Comparison of ENCODE assay signal across 1 cellular context in genomic region chr1:30778979-30779293, GRCh38.
A peak's percentile ranks its signal among the peaks of the same experiment; 100 is the strongest.
TF ChIP-seq lines count a peak whose summit lies in the region.

No MANE protein-coding gene starts in this region.

TF ChIP-seq in K562, 482 proteins besides CTCF, POLR2A, EP300 and RAD21 (continued from another document and continues in another):
- TF ChIP-seq, protein P1, sequence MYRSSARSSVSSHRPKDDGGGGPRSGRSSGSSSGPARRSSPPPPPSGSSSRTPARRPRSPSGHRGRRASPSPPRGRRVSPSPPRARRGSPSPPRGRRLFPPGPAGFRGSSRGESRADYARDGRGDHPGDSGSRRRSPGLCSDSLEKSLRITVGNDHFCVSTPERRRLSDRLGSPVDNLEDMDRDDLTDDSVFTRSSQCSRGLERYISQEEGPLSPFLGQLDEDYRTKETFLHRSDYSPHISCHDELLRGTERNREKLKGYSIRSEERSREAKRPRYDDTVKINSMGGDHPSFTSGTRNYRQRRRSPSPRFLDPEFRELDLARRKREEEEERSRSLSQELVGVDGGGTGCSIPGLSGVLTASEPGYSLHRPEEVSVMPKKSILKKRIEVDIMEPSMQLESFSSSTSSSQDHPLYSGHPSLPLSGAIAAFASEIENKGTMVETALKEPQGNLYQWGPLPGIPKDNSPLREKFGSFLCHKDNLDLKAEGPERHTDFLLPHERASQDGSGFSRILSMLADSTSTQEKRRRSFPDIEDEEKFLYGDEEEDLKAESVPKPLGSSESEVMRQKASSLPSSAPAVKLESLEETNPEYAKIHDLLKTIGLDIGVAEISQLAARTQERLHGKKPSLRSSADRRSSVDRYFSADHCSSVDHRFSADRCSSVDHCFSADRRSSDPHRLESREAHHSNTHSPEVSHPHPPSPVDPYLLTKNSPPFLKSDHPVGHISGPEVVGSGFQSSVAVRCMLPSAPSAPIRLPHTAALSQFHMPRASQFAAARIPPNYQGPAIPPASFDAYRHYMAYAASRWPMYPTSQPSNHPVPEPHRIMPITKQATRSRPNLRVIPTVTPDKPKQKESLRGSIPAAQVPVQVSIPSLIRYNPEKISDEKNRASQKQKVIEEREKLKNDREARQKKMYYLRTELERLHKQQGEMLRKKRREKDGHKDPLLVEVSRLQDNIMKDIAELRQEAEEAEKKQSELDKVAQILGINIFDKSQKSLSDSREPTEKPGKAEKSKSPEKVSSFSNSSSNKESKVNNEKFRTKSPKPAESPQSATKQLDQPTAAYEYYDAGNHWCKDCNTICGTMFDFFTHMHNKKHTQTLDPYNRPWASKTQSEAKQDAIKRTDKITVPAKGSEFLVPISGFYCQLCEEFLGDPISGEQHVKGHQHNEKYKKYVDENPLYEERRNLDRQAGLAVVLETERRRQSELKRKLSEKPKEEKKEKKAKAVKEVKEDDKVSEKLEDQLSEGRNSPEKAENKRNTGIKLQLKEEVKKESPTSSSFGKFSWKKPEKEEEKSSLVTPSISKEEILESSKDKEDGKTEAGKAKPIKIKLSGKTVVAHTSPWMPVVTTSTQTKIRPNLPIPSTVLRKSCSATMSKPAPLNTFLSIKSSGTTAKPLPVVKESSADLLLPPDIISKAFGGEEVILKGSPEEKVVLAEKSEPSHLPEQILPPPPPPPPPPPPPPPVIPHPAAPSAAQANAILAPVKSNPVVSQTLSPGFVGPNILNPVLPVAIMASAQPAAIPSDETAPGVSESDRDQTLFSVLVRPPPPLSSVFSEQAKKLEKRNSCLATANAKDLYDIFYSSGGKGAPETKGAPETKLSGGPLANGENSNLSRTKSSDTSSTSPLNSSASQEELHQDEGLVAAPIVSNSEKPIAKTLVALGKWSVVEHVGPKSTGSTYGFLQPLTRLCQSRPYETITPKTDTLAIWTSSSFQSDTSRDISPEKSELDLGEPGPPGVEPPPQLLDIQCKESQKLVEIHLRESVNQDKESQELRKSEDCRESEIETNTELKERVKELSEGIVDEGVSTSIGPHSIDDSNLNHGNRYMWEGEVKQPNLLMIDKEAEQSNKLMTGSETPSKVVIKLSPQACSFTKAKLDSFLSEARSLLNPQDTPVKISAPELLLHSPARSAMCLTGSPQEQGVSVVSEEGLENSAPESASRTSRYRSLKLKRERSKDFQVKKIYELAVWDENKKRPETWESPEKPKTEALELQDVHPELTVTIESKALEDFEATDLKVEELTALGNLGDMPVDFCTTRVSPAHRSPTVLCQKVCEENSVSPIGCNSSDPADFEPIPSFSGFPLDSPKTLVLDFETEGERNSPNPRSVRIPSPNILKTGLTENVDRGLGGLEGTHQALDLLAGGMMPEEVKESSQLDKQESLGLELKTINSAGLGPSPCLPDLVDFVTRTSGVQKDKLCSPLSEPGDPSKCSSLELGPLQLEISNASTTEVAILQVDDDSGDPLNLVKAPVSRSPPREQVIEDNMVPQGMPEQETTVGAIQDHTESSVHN (IDR thresholded peaks at IDR 0.05; ENCODE audit: borderline replicate concordance in 1 of 2, low read depth in 1 of 2) = no peak
- TF ChIP-seq TCF7L2 (IDR thresholded peaks at IDR 0.05; ENCODE audit: low read depth, low read length) = no peak
- TF ChIP-seq MEF2D (tag; conservative IDR thresholded peaks at IDR 0.05; ENCODE audit: low read depth) = no peak; the same call in 1 of the 2 replicates
- TF ChIP-seq JUND (IDR thresholded peaks at IDR 0.05; ENCODE audit: borderline replicate concordance, low read depth, low read length) = no peak
- no peak for TF ChIP-seq JUND (tag; IDR thresholded peaks at IDR 0.05; ENCODE audit: borderline replicate concordance, low read depth, low read length)
- peak; percentile 82; the same call in 1 of the 2 replicates for TF ChIP-seq HOXB6 (CRISPR knock-in tag; IDR thresholded peaks at IDR 0.05; ENCODE audit: borderline replicate concordance)
- TF ChIP-seq RBM34 (IDR thresholded peaks at IDR 0.05; ENCODE audit: borderline replicate concordance, insufficient read depth, low read length) = no peak
- TF ChIP-seq, protein P2, sequence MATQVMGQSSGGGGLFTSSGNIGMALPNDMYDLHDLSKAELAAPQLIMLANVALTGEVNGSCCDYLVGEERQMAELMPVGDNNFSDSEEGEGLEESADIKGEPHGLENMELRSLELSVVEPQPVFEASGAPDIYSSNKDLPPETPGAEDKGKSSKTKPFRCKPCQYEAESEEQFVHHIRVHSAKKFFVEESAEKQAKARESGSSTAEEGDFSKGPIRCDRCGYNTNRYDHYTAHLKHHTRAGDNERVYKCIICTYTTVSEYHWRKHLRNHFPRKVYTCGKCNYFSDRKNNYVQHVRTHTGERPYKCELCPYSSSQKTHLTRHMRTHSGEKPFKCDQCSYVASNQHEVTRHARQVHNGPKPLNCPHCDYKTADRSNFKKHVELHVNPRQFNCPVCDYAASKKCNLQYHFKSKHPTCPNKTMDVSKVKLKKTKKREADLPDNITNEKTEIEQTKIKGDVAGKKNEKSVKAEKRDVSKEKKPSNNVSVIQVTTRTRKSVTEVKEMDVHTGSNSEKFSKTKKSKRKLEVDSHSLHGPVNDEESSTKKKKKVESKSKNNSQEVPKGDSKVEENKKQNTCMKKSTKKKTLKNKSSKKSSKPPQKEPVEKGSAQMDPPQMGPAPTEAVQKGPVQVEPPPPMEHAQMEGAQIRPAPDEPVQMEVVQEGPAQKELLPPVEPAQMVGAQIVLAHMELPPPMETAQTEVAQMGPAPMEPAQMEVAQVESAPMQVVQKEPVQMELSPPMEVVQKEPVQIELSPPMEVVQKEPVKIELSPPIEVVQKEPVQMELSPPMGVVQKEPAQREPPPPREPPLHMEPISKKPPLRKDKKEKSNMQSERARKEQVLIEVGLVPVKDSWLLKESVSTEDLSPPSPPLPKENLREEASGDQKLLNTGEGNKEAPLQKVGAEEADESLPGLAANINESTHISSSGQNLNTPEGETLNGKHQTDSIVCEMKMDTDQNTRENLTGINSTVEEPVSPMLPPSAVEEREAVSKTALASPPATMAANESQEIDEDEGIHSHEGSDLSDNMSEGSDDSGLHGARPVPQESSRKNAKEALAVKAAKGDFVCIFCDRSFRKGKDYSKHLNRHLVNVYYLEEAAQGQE (CRISPR knock-in tag; IDR thresholded peaks at IDR 0.05; ENCODE audit: low read depth) = no peak
- no peak for TF ChIP-seq HDAC2 (IDR thresholded peaks at IDR 0.05)
- TF ChIP-seq, protein P3, sequence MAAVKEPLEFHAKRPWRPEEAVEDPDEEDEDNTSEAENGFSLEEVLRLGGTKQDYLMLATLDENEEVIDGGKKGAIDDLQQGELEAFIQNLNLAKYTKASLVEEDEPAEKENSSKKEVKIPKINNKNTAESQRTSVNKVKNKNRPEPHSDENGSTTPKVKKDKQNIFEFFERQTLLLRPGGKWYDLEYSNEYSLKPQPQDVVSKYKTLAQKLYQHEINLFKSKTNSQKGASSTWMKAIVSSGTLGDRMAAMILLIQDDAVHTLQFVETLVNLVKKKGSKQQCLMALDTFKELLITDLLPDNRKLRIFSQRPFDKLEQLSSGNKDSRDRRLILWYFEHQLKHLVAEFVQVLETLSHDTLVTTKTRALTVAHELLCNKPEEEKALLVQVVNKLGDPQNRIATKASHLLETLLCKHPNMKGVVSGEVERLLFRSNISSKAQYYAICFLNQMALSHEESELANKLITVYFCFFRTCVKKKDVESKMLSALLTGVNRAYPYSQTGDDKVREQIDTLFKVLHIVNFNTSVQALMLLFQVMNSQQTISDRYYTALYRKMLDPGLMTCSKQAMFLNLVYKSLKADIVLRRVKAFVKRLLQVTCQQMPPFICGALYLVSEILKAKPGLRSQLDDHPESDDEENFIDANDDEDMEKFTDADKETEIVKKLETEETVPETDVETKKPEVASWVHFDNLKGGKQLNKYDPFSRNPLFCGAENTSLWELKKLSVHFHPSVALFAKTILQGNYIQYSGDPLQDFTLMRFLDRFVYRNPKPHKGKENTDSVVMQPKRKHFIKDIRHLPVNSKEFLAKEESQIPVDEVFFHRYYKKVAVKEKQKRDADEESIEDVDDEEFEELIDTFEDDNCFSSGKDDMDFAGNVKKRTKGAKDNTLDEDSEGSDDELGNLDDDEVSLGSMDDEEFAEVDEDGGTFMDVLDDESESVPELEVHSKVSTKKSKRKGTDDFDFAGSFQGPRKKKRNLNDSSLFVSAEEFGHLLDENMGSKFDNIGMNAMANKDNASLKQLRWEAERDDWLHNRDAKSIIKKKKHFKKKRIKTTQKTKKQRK (IDR thresholded peaks at IDR 0.05; ENCODE audit: borderline replicate concordance, low read depth, low read length) = no peak
- no peak for TF ChIP-seq TCF7 (IDR thresholded peaks at IDR 0.05; ENCODE audit: borderline replicate concordance)
- no peak for TF ChIP-seq SIN3A (IDR thresholded peaks at IDR 0.05; ENCODE audit: borderline replicate concordance in 2 of 2, control insufficient read depth in 1 of 2, low read depth in 2 of 2, low read length in 2 of 2)
- TF ChIP-seq ZNF561 (CRISPR knock-in tag; conservative IDR thresholded peaks at IDR 0.05) = no peak
- TF ChIP-seq ZNF12 (CRISPR knock-in tag; IDR thresholded peaks at IDR 0.05) = no peak
- 0 out of 2 replicates have a peak, but pooled peaks have one; percentile 1 for TF ChIP-seq SPI1 (IDR thresholded peaks at IDR 0.05; ENCODE audit: borderline replicate concordance, low read depth, low read length)
- TF ChIP-seq AFF1 (IDR thresholded peaks at IDR 0.05; ENCODE audit: low read depth in 1 of 2, partially characterized antibody in 2 of 2) = peak in 1 of 2 experiments; percentile 24
- TF ChIP-seq MECOM (CRISPR knock-in tag; IDR thresholded peaks at IDR 0.05) = peak; percentile 67; the same call in 1 of the 2 replicates
- TF ChIP-seq NR3C1 (CRISPR knock-in tag; IDR thresholded peaks at IDR 0.05) = no peak
- TF ChIP-seq ZNF121 (CRISPR knock-in tag; conservative IDR thresholded peaks at IDR 0.05) = no peak
- no peak for TF ChIP-seq CEBPB (tag; IDR thresholded peaks at IDR 0.05)
- peak; percentile 87 for TF ChIP-seq KDM5B (IDR thresholded peaks at IDR 0.05; ENCODE audit: insufficient replicate concordance, low read depth, low read length)
- TF ChIP-seq BCL6 (CRISPR knock-in tag; IDR thresholded peaks at IDR 0.05) = no peak
- TF ChIP-seq, protein P4, sequence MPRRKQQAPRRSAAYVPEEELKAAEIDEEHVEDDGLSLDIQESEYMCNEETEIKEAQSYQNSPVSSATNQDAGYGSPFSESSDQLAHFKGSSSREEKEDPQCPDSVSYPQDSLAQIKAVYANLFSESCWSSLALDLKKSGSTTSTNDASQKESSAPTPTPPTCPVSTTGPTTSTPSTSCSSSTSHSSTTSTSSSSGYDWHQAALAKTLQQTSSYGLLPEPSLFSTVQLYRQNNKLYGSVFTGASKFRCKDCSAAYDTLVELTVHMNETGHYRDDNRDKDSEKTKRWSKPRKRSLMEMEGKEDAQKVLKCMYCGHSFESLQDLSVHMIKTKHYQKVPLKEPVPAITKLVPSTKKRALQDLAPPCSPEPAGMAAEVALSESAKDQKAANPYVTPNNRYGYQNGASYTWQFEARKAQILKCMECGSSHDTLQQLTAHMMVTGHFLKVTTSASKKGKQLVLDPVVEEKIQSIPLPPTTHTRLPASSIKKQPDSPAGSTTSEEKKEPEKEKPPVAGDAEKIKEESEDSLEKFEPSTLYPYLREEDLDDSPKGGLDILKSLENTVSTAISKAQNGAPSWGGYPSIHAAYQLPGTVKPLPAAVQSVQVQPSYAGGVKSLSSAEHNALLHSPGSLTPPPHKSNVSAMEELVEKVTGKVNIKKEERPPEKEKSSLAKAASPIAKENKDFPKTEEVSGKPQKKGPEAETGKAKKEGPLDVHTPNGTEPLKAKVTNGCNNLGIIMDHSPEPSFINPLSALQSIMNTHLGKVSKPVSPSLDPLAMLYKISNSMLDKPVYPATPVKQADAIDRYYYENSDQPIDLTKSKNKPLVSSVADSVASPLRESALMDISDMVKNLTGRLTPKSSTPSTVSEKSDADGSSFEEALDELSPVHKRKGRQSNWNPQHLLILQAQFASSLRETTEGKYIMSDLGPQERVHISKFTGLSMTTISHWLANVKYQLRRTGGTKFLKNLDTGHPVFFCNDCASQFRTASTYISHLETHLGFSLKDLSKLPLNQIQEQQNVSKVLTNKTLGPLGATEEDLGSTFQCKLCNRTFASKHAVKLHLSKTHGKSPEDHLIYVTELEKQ (CRISPR knock-in tag; IDR thresholded peaks at IDR 0.05) = no peak
- TF ChIP-seq ARNT (IDR thresholded peaks at IDR 0.05) = no peak
